8 cellular contexts compared by ENCODE assay signal in the genomic region with DNA sequence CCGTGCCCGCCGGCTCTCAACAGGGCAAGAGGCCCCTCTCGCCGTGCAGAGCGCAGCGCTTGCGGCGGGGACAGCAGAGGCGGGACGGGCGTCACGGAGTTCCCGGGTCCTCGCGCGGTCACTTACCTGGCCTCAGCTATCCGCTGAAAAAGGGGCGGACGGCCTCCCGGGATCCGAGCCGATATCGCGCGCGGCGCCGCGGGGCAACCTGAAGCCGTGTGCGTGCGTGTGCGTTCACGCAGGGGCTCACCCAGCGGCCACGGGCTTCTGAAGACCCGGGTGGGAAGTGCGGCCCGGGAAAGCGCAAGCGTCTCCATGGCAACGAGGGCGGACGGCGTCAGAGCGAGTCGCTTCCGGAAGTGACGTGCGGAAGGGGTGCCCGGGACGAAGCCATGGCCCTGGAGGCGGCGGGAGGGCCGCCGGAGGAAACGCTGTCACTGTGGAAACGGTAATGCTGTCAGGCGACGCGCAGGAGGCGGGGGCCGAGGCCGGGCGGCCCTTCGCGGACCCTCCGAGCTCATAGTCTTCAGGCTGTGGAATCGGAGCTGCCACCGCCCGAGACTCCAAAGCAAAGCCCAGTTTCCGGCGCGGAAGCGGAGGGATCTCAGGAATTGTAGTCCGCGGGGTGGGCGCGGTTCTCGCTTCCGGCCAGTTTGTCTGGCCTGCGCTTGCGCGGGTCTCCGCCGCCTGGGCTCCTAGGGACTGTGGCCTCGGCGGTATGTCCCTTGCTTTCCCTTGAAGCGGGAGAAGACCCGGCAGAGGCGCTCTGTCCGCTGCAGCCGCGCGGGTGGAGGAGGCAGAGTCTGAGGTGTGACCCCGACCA. TPM values are rescaled to one million over a fixed set of nuclear protein-coding genes. Genes with fewer than 3 reads are reported as not detected.
A peak's percentile ranks its signal among the peaks of the same experiment; 100 is the strongest.
DNase-seq lines count a peak whose midpoint lies in the region; ATAC-seq lines count a peak whose summit lies in the region.

A gene (plus strand): TSS at position 365 of the 823 bp plus-strand sequence. CDS start 28 bp downstream, at position 393.

- peaks cover 12% of the 10 kb centered on the region for H3K4me1 Mint-ChIP-seq in activated CD4-positive, alpha-beta T cell treated with anti-CD3 and anti-CD28 coated beads, Interleukin-2, amount 10 ng/mL, durations not matched to agents 24 days and 14 days

- H4K20me1 ChIP-seq in BLaER1, result no peaks in the 10 kb centered on the region; the same call in 1 of the 2 replicates

- peak within 1 kb of the TSS; percentile 90 for H3K4me3 Mint-ChIP-seq in activated CD4-positive, alpha-beta T cell treated with anti-CD3 and anti-CD28 coated beads, Interleukin-2, amount 10 ng/mL, durations not matched to agents 24 days and 14 days

- peaks cover 18% of the 10 kb centered on the region; the same call in 1 of the 2 replicates for H3K36me3 ChIP-seq in BLaER1

- peak within 1 kb of the TSS; percentile 69 for H3K9ac ChIP-seq in BLaER1

- intact Hi-C loops in activated CD4-positive, alpha-beta T cell treated with anti-CD3 and anti-CD28 coated beads, Interleukin-2, amount 10 ng/mL, durations not matched to agents 24 days and 14 days (cut with micrococcal nuclease), result no loop called here

- H3K4me1 ChIP-seq in BLaER1, result peaks cover 18% of the 10 kb centered on the region

- peak within 1 kb of the TSS; percentile 83 for H3K27ac Mint-ChIP-seq in activated CD4-positive, alpha-beta T cell treated with anti-CD3 and anti-CD28 coated beads, Interleukin-2, amount 10 ng/mL, durations not matched to agents 24 days and 14 days

- H3K9me3 Mint-ChIP-seq in activated CD4-positive, alpha-beta T cell treated with anti-CD3 and anti-CD28 coated beads, Interleukin-2, amount 10 ng/mL, durations not matched to agents 24 days and 14 days, result no peaks in the 10 kb centered on the region

- peak within 1 kb of the TSS; percentile 52 for H3K27ac ChIP-seq in BLaER1
- H3K27ac ChIP-seq in cingulate gyrus (ENCODE audit: low read depth, low read length), result peak within 1 kb of the TSS; percentile 90
- peak within 1 kb of the TSS; percentile 95 for H3K27ac ChIP-seq in layer of hippocampus (ENCODE audit: low read depth, low read length)

- peaks cover 24% of the 10 kb centered on the region for H3K27me3 Mint-ChIP-seq in activated CD4-positive, alpha-beta T cell treated with anti-CD3 and anti-CD28 coated beads, Interleukin-2, amount 10 ng/mL, durations not matched to agents 24 days and 14 days

- H3K4me3 ChIP-seq in BLaER1, result peak within 1 kb of the TSS; percentile 77

- peak within 1 kb of the TSS; percentile 97 for H3K4me2 ChIP-seq in BLaER1

- peaks cover 40% of the 10 kb centered on the region for H3K27me3 ChIP-seq in BLaER1
- H3K27me3 ChIP-seq in layer of hippocampus (ENCODE audit: control insufficient read depth, insufficient read depth, low read length), result no peaks in the 10 kb centered on the region

- H3K36me3 Mint-ChIP-seq in activated CD4-positive, alpha-beta T cell treated with anti-CD3 and anti-CD28 coated beads, Interleukin-2, amount 10 ng/mL, durations not matched to agents 24 days and 14 days (ENCODE audit: low read depth), result peaks cover 3% of the 10 kb centered on the region

- ATAC-seq in GM19372 (IDR thresholded peaks at IDR 0.05; ENCODE audit: low read depth, unreplicated experiment) (peak; percentile 90), HG03521 (IDR thresholded peaks at IDR 0.05; ENCODE audit: unreplicated experiment) (peak; percentile 92)

- peak; percentile 97 for DNase-seq in NCI-H69 (lab: John Stamatoyannopoulos, UW)
- peak; percentile 98 for DNase-seq in activated CD4-positive, alpha-beta T cell treated with anti-CD3 and anti-CD28 coated beads, Interleukin-2, amount 10 ng/mL, durations not matched to agents 24 days and 14 days
- peak; percentile 76 to 83 for DNase-seq in stimulated activated CD4-positive, alpha-beta T cell treated with anti-CD3 and anti-CD28 coated beads, Interleukin-1b, Interleukin-23, amount 100 ng/mL, for 1 hour (ENCODE audit: low read depth in 2 of 2)

- no peaks in the 10 kb centered on the region for H3K9me3 ChIP-seq in BLaER1

RNA-seq across cellular contexts. Expression of the gene that starts here (rescaled TPM):
- 16.3 and 16.4 TPM in 2 replicates for total RNA-seq in activated CD4-positive, alpha-beta T cell treated with anti-CD3 and anti-CD28 coated beads, Interleukin-2, amount 10 ng/mL, durations not matched to agents 24 days and 14 days

Comparison
In these comparisons a context has a peak if more than half of its experiments do, and no peak if none do; other contexts are left out.
1. Peak in every context shown above with its lines: DNase-seq, ATAC-seq, H3K4me3 ChIP-seq and H3K27ac ChIP-seq.